In the genomic region with DNA sequence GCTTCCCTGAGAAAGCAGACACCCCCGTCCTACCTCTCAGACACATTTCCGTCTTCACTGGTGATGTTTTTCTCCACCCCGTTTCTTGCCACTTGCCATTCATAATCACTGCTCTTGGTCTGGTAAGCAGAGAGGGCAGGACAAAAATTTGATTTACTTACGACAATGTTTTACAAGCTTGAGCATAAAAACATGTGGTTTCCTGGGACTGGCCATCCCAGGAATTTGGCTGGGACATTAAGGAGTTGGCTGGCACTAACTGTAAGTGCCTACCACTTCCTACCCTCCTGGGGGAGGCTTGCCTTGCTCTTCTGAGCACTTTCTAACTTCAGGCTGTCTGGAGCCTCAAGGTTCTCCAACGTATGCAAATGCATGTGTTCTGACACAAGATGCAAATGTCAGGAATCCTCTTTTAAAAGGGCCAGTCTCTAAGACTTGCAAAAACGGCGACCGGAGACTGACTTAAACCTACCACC, we compare ENCODE assay signal across 8 cellular contexts. TPM values are rescaled to one million over a fixed set of nuclear protein-coding genes. Genes with fewer than 3 reads are reported as not detected.
DNase-seq lines count a peak whose midpoint lies in the region; ATAC-seq and TF ChIP-seq lines count a peak whose summit lies in the region.

No MANE protein-coding gene starts in this region.

- peak overlapping the region; percentile 14 for H3K4me2 ChIP-seq in smooth muscle cell

- no peaks in the 10 kb centered on the region for H3K9me3 Mint-ChIP-seq in activated CD8-positive, alpha-beta memory T cell treated with anti-CD3 and anti-CD28 coated beads, Interleukin-2, amount 10 ng/mL, durations not matched to agents 7 days and 5 days (ENCODE audit: low read depth)
- no peaks in the 10 kb centered on the region for H3K9me3 Mint-ChIP-seq in activated naive CD8-positive, alpha-beta T cell treated with anti-CD3 and anti-CD28 coated beads, Interleukin-2, amount 50 U/mL, for 24 hours

- H3K4me1 Mint-ChIP-seq in activated CD8-positive, alpha-beta memory T cell treated with anti-CD3 and anti-CD28 coated beads, Interleukin-2, amount 10 ng/mL, durations not matched to agents 7 days and 5 days: peaks cover 20% of the 10 kb centered on the region
- H3K4me1 Mint-ChIP-seq in activated naive CD8-positive, alpha-beta T cell treated with anti-CD3 and anti-CD28 coated beads, Interleukin-2, amount 50 U/mL, for 24 hours: peaks cover 32% of the 10 kb centered on the region

- no peak overlapping the region for H3K27ac ChIP-seq in smooth muscle cell (ENCODE audit: low read depth)

- H3K27me3 ChIP-seq in smooth muscle cell (ENCODE audit: low read depth): no peaks in the 10 kb centered on the region

- no peaks in the 10 kb centered on the region for H3K36me3 ChIP-seq in smooth muscle cell (ENCODE audit: low read depth)

- H3K27me3 Mint-ChIP-seq in activated CD8-positive, alpha-beta memory T cell treated with anti-CD3 and anti-CD28 coated beads, Interleukin-2, amount 10 ng/mL, durations not matched to agents 7 days and 5 days: peaks cover 16% of the 10 kb centered on the region
- H3K27me3 Mint-ChIP-seq in activated naive CD8-positive, alpha-beta T cell treated with anti-CD3 and anti-CD28 coated beads, Interleukin-2, amount 50 U/mL, for 24 hours: peaks cover 4% of the 10 kb centered on the region

- H3K79me2 ChIP-seq in smooth muscle cell (ENCODE audit: low read depth): no peaks in the 10 kb centered on the region

- H2AFZ ChIP-seq in smooth muscle cell (ENCODE audit: low read depth): no peak overlapping the region

- no peaks in the 10 kb centered on the region for H3K9me3 ChIP-seq in smooth muscle cell (replicated peaks; ENCODE audit: low read depth)

- H4K20me1 ChIP-seq in smooth muscle cell (ENCODE audit: low read depth): no peaks in the 10 kb centered on the region

- H3K4me1 ChIP-seq in smooth muscle cell (ENCODE audit: low read depth): no peaks in the 10 kb centered on the region

- H3K36me3 Mint-ChIP-seq in activated CD8-positive, alpha-beta memory T cell treated with anti-CD3 and anti-CD28 coated beads, Interleukin-2, amount 10 ng/mL, durations not matched to agents 7 days and 5 days: no peaks in the 10 kb centered on the region
- H3K36me3 Mint-ChIP-seq in activated naive CD8-positive, alpha-beta T cell treated with anti-CD3 and anti-CD28 coated beads, Interleukin-2, amount 50 U/mL, for 24 hours (ENCODE audit: low read depth): no peaks in the 10 kb centered on the region

- CTCF ChIA-PET in activated CD8-positive, alpha-beta memory T cell treated with anti-CD3 and anti-CD28 coated beads, Interleukin-2, amount 10 ng/mL, durations not matched to agents 7 days and 5 days (lab: Charles Lee): interaction anchor here (1.3 to 1.4 kb wide), 2 partner anchors 17 to 28 kb away, joined by 3 to 4 read pairs; no protein-coding TSS in a partner anchor

- H3K27ac Mint-ChIP-seq in activated CD8-positive, alpha-beta memory T cell treated with anti-CD3 and anti-CD28 coated beads, Interleukin-2, amount 10 ng/mL, durations not matched to agents 7 days and 5 days: no peak overlapping the region
- H3K27ac Mint-ChIP-seq in activated naive CD8-positive, alpha-beta T cell treated with anti-CD3 and anti-CD28 coated beads, Interleukin-2, amount 50 U/mL, for 24 hours: no peak overlapping the region

- H3K4me3 ChIP-seq in smooth muscle cell (no peak overlapping the region), lower leg skin (ENCODE audit: low read depth, poor library complexity, severe bottlenecking) (no peak overlapping the region)

- no peak for DNase-seq in activated CD8-positive, alpha-beta memory T cell treated with anti-CD3 and anti-CD28 coated beads, Interleukin-2, amount 10 ng/mL, durations not matched to agents 7 days and 5 days
- no peak for DNase-seq in activated CD8-positive, alpha-beta memory T cell treated with anti-CD3 and anti-CD28 coated beads, Interleukin-2, amount 50 U/mL, for 48 hours
- DNase-seq in activated naive CD8-positive, alpha-beta T cell treated with anti-CD3 and anti-CD28 coated beads, Interleukin-2, amount 50 U/mL, for 24 hours: no peak
- DNase-seq in smooth muscle cell (lab: John Stamatoyannopoulos, UW; ENCODE audit: unreplicated experiment) (no peak), lower leg skin (ENCODE audit: low spot score in 2 of 2) (no peak), CD1c-positive myeloid dendritic cell (ENCODE audit: extremely low spot score) (no peak), AML-193 (lab: John Stamatoyannopoulos, UW) (no peak)

- no peaks in the 10 kb centered on the region for H3F3A ChIP-seq in smooth muscle cell (ENCODE audit: low read depth)

- peak overlapping the region; percentile 21 for H3K4me3 Mint-ChIP-seq in activated CD8-positive, alpha-beta memory T cell treated with anti-CD3 and anti-CD28 coated beads, Interleukin-2, amount 10 ng/mL, durations not matched to agents 7 days and 5 days
- H3K4me3 Mint-ChIP-seq in activated naive CD8-positive, alpha-beta T cell treated with anti-CD3 and anti-CD28 coated beads, Interleukin-2, amount 50 U/mL, for 24 hours: peak overlapping the region; percentile 64

- TF ChIP-seq CTCF in smooth muscle cell (IDR thresholded peaks at IDR 0.05; ENCODE audit: borderline replicate concordance, insufficient read depth, poor library complexity, severe bottlenecking) (no peak), lower leg skin (IDR thresholded peaks at IDR 0.05) (no peak)

- ATAC-seq in activated CD8-positive, alpha-beta memory T cell treated with anti-CD3 and anti-CD28 coated beads, Interleukin-2, amount 10 ng/mL, durations not matched to agents 7 days and 5 days: peak; percentile 29
- ATAC-seq in HG02973 (IDR thresholded peaks at IDR 0.05; ENCODE audit: unreplicated experiment): peak; percentile 27
- peak; percentile 6 for ATAC-seq in activated naive CD8-positive, alpha-beta T cell treated with anti-CD3 and anti-CD28 coated beads, Interleukin-2, amount 50 U/mL, for 24 hours

- no peak for TF ChIP-seq POLR2A in lower leg skin (IDR thresholded peaks at IDR 0.05)

- WGBS in smooth muscle cell (ENCODE audit: low lambda C conversion rate): 42% methylated on average over 8 of the region's 8 CpGs
- 21 to 23% methylated on average over 8 of the region's 8 CpGs for WGBS in lower leg skin, 2 donors

- no peak overlapping the region for H3K9ac ChIP-seq in smooth muscle cell (ENCODE audit: low read depth)

- intact Hi-C loops in lower leg skin (cut with DNase I; ENCODE audit: low total_unique reads): no loop called here

RNA-seq across cellular contexts. Expression of gene ZBTB18, which starts 24.2 kb away (rescaled TPM):
- 1 to 10 TPM; 6.3 TPM for total RNA-seq in activated CD8-positive, alpha-beta memory T cell treated with anti-CD3 and anti-CD28 coated beads, Interleukin-2, amount 10 ng/mL, durations not matched to agents 7 days and 5 days
- 4.6 and 8.1 TPM in 2 replicates for total RNA-seq in smooth muscle cell
- 0.29 and 0.89 TPM in 2 replicates for polyA plus RNA-seq in smooth muscle cell
- total RNA-seq in lower leg skin: 10 to 100 TPM; 10.6 to 14.3 (median 11.7) TPM
